9 cellular contexts compared by ENCODE assay signal in the genomic region with DNA sequence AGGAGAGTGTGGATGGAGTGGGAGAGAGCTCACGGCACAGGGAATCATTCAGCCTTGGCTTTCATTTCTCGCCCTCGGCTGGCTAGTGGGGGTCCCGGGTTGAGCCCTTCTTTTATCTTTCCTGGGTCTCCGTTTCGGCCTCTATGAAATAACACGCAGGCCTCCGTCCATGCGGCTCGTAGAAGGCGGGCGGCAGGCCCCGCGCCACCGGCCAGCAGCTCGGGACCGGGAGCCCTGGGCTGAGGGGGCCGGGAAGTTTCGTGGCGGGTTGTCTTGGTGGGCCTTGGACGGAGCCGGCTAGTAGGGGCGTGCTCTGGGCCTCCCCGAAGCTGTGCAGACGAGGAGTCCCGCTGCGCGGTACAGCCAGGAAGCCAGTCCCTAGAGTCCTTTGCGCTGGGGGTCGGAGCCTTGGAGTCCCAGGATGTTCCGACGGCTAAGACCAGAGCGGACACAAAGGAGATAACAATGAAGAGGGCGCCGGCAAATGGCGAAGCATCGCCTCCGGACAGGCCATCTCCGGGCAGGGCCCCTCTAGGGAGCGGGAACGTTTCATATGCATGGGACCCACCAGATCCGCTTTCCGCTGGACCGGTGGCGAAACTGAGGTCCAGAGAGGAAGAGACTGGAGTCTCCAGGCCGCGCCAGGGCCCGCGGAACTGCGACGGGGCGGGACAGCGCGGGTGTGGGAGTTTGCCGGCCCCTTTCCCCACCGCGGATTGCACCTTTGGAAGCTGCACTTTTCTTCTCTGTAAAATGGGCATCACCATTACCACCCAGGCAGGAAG. TPM values are rescaled to one million over a fixed set of nuclear protein-coding genes. Genes with fewer than 3 reads are reported as not detected.
DNase-seq lines count a peak whose midpoint lies in the region; TF ChIP-seq lines count a peak whose summit lies in the region.
"Had no signal": no experiment of that assay in that cellular context is flagged by ENCODE, and none has a peak within 500 bp of the region (broad histone marks: within the 10 kb centered on the region; RNA-seq: fewer than 3 reads in every experiment).

No MANE protein-coding gene starts in this region.

- no peaks in the 10 kb centered on the region for H3K36me3 ChIP-seq in OCI-LY7 (ENCODE audit: insufficient read depth, low read length)
- no peaks in the 10 kb centered on the region for H3K36me3 ChIP-seq in esophagus squamous epithelium

- WGBS in esophagus squamous epithelium, 2 donors: 0 to 4% methylated on average over 10 to 23 of the region's 57 CpGs

- H3K4me1 Mint-ChIP-seq in Calu3 (ENCODE audit: low read depth, unreplicated experiment): peaks cover 30% of the 10 kb centered on the region

- BruUV-seq in Calu3 (replicated peaks; lab: Mats Ljungman, UMichigan) (no TSS peak), OCI-LY7 (replicated peaks; lab: Mats Ljungman, UMichigan) (no TSS peak)

- H3K9me3 Mint-ChIP-seq in Calu3 (ENCODE audit: low read depth, unreplicated experiment): no peaks in the 10 kb centered on the region

- H4K20me1 ChIP-seq in OCI-LY7 (ENCODE audit: insufficient read depth, low read length): no peaks in the 10 kb centered on the region

- CTCF ChIA-PET in Calu3 (lab: Charles Lee) (interaction anchor here (0.9 to 1.7 kb wide), 3 partner anchors 252 to 379 kb away, joined by 3 to 7 read pairs (median 4); partner anchors contain the start of gene C15orf61), OCI-LY7 (lab: Charles Lee; ENCODE audit: unreplicated experiment) (no interaction called here)

- no peaks in the 10 kb centered on the region for H3K9me2 ChIP-seq in OCI-LY7 (ENCODE audit: insufficient read depth, low read length)

- no peaks in the 10 kb centered on the region for H3K79me2 ChIP-seq in OCI-LY7 (ENCODE audit: insufficient read depth, low read depth, low read length)

- H3K27ac Mint-ChIP-seq in Calu3 (ENCODE audit: unreplicated experiment): peak overlapping the region; percentile 39

- H3K9me3 ChIP-seq in OCI-LY7 (ENCODE audit: low read length): no peaks in the 10 kb centered on the region
- no peaks in the 10 kb centered on the region for H3K9me3 ChIP-seq in esophagus squamous epithelium

- peak overlapping the region; percentile 86; the same call in 1 of the 2 replicates for H2AFZ ChIP-seq in OCI-LY7 (ENCODE audit: low read length)

- intact Hi-C loops in Calu3 (cut with micrococcal nuclease; ENCODE audit: unreplicated experiment) (loop anchor here (5.0 to 10.0 kb wide), 4 partner anchors 451 to 891 kb away; no protein-coding TSS in a partner anchor), OCI-LY7 (cut with micrococcal nuclease; ENCODE audit: unreplicated experiment) (loop anchor here (1.0 to 5.0 kb wide), 5 partner anchors 293 to 889 kb away; partner anchors contain the start of genes C15orf61 and MAP2K5), esophagus squamous epithelium (cut with DNase I) (loop anchor here (5.0 to 10.0 kb wide), 2 partner anchors 313 to 891 kb away; partner anchors contain the start of gene C15orf61), posterior vena cava (cut with DNase I) (loop anchor here in 1 of 2 donors (5.0 to 10.0 kb wide), 2 partner anchors 341 to 378 kb away; no protein-coding TSS in a partner anchor)

- POLR2A ChIA-PET in OCI-LY7 (lab: Charles Lee): interaction anchor here (0.6 to 2.1 kb wide), 6 partner anchors 17 to 379 kb away, joined by 3 to 6 read pairs (median 3); no protein-coding TSS in a partner anchor

- no peak for DNase-seq in Calu3
- DNase-seq in OCI-LY7 (ENCODE audit: low spot score): no peak
- no peak for DNase-seq in esophagus squamous epithelium (lab: John Stamatoyannopoulos, UW)
- DNase-seq in posterior vena cava (ENCODE audit: low spot score): peak; percentile 84
- no peak for DNase-seq in NCI-H446 (lab: John Stamatoyannopoulos, UW)
- no peak for DNase-seq in T-helper 9 cell
- no peak for DNase-seq in mucosa of gallbladder (ENCODE audit: low spot score)
- DNase-seq in GM03348 (ENCODE audit: low spot score): no peak

- peak overlapping the region; percentile 63 for H3K4me2 ChIP-seq in OCI-LY7 (ENCODE audit: low read length)

- TF ChIP-seq POLR2A in esophagus squamous epithelium (IDR thresholded peaks at IDR 0.05): no peak

- peaks cover 32% of the 10 kb centered on the region for H3K36me3 Mint-ChIP-seq in Calu3 (ENCODE audit: insufficient read depth, unreplicated experiment)

- H3K4me1 ChIP-seq in OCI-LY7 (ENCODE audit: insufficient read depth, low read length, poor library complexity, severe bottlenecking) (peaks cover 64% of the 10 kb centered on the region), esophagus squamous epithelium (peaks cover 44 to 63% (median 46%) of the 10 kb centered on the region in 3 donors)

- H3K4me3 ChIP-seq in OCI-LY7 (ENCODE audit: low read depth, low read length, poor library complexity, severe bottlenecking) (peak overlapping the region; percentile 52), esophagus squamous epithelium (peak overlapping the region; percentile 23 to 68 (median 46))

- peaks cover 15 to 63% (median 41%) of the 10 kb centered on the region in 4 donors for H3K27me3 ChIP-seq in esophagus squamous epithelium

- H3K4me3 Mint-ChIP-seq in Calu3 (ENCODE audit: low read depth, unreplicated experiment): peak overlapping the region; percentile 66

- peaks cover 70% of the 10 kb centered on the region for H3K27me3 Mint-ChIP-seq in Calu3 (ENCODE audit: unreplicated experiment)

- H3K27ac ChIP-seq in OCI-LY7 (ENCODE audit: low read depth, low read length, poor library complexity, severe bottlenecking): no peak overlapping the region
- no peak overlapping the region for H3K27ac ChIP-seq in esophagus squamous epithelium

- TF ChIP-seq CTCF in Calu3 (IDR thresholded peaks at IDR 0.05; ENCODE audit: unreplicated experiment) (no peak), OCI-LY7 (conservative IDR thresholded peaks at IDR 0.05; ENCODE audit: low read length) (no peak), esophagus squamous epithelium (IDR thresholded peaks at IDR 0.05) (no peak)

RNA-seq across cellular contexts. Expression of gene RNU6-1, which starts 4.3 kb away (rescaled TPM):
- total RNA-seq in Calu3 (2022) (not detected in 2 replicates), OCI-LY7 (2022) (not detected in 2 replicates), esophagus squamous epithelium (not detected), posterior vena cava (not detected), mucosa of gallbladder (not detected)
- not detected in 2 replicates for total RNA-seq in OCI-LY7 (2014; rRNA removed; shearing (Covaris generic))
- total RNA-seq: kidney epithelial cell had no signal

RNA-seq across cellular contexts. Expression of gene SKOR1, which starts 10.2 kb away (rescaled TPM):
- total RNA-seq in Calu3 (2022) (0.17 and 0.27 TPM in 2 replicates), OCI-LY7 (2022) (1.0 and 1.6 TPM in 2 replicates), esophagus squamous epithelium (under 1 TPM; 0.09 to 0.76 (median 0.28) TPM), posterior vena cava (under 1 TPM; 0.51 to 0.76 TPM), mucosa of gallbladder (0.43 TPM)
- total RNA-seq in OCI-LY7 (2014; rRNA removed; shearing (Covaris generic)): 1.1 and 1.5 TPM in 2 replicates
- total RNA-seq: kidney epithelial cell had no signal
